Comparison of ENCODE assay signal across 15 cellular contexts in genomic region chr6:34484391-34484790, GRCh38. TPM values are rescaled to one million over a fixed set of nuclear protein-coding genes. Genes with fewer than 3 reads are reported as not detected.
DNase-seq lines count a peak whose midpoint lies in the region; ATAC-seq and TF ChIP-seq lines count a peak whose summit lies in the region.
"Had no signal": no experiment of that assay in that cellular context is flagged by ENCODE, and none has a peak within 500 bp of the region (broad histone marks: within the 10 kb centered on the region; RNA-seq: fewer than 3 reads in every experiment).

No MANE protein-coding gene starts in this region.

- ATAC-seq in RWPE2 (ENCODE audit: low read depth), result peak; percentile 5; the same call in 1 of the 3 replicates
- no peak for ATAC-seq in central memory CD8-positive, alpha-beta T cell (replicated peaks; ENCODE audit: extremely low read depth, poor library complexity, severe bottlenecking)
- no peak for ATAC-seq in GM21576 (IDR thresholded peaks at IDR 0.05; ENCODE audit: unreplicated experiment)
- ATAC-seq in HG03097 (IDR thresholded peaks at IDR 0.05; ENCODE audit: low FRiP score, unreplicated experiment), result no peak

- TF ChIP-seq CTCF in mammary epithelial cell (conservative IDR thresholded peaks at IDR 0.05 in 1 of 2, IDR thresholded peaks at IDR 0.05 in 1 of 2; ENCODE audit: extremely low read depth in 1 of 2, insufficient read depth in 1 of 2, low read depth in 1 of 2, low read length in 2 of 2) (no peak), breast epithelium (IDR thresholded peaks at IDR 0.05) (no peak), RWPE2 (IDR thresholded peaks at IDR 0.05; ENCODE audit: poor library complexity, severe bottlenecking) (no peak), type B pancreatic cell (conservative IDR thresholded peaks at IDR 0.05) (no peak)

- no peaks in the 10 kb centered on the region for H3K9me3 Mint-ChIP-seq in central memory CD8-positive, alpha-beta T cell
- no peaks in the 10 kb centered on the region for H3K9me3 Mint-ChIP-seq in type B pancreatic cell
- H3K9me3 Mint-ChIP-seq: H9 had no signal

- no peaks in the 10 kb centered on the region for H3K79me2 ChIP-seq in mammary epithelial cell (ENCODE audit: insufficient read depth, low read length)

- in situ Hi-C loops in mammary epithelial cell (cut with MboI; ENCODE audit: low sequenced_read_pairs in 2 of 2), result no loop called here

- H3K27me3 ChIP-seq in mammary epithelial cell (ENCODE audit: insufficient read depth, low read length) (no peaks in the 10 kb centered on the region), breast epithelium (no peaks in the 10 kb centered on the region), RWPE2 (ENCODE audit: insufficient read depth, poor library complexity, severe bottlenecking) (no peaks in the 10 kb centered on the region)

- 38% methylated on average over 1 of the region's 1 CpG for WGBS in mammary epithelial cell (ENCODE audit: low coverage, missing lambda C conversion rate)

- H3K9me3 ChIP-seq in mammary epithelial cell (replicated peaks; ENCODE audit: insufficient read depth, low read length) (no peaks in the 10 kb centered on the region), breast epithelium (no peaks in the 10 kb centered on the region), RWPE2 (ENCODE audit: severe bottlenecking) (no peaks in the 10 kb centered on the region)
- H3K9me3 ChIP-seq: esophagus muscularis mucosa had no signal

- CTCF ChIA-PET in mammary epithelial cell (lab: Charles Lee; ENCODE audit: low non-redundant PET), result no interaction called here

- H3K4me3 ChIP-seq in mammary epithelial cell (replicated peaks in 1 of 3; ENCODE audit: insufficient read depth in 1 of 3, low read depth in 2 of 3, low read length in 3 of 3) (no peak overlapping the region), breast epithelium (no peak overlapping the region), RWPE2 (ENCODE audit: severe bottlenecking) (no peak overlapping the region)
- H3K4me3 ChIP-seq: esophagus muscularis mucosa had no signal

- no TSS peak for BruUV-seq in mammary epithelial cell (replicated peaks; lab: Mats Ljungman, UMichigan)

- H3K27ac ChIP-seq in mammary epithelial cell (ENCODE audit: insufficient read depth, low read depth, low read length) (no peak overlapping the region), breast epithelium (no peak overlapping the region), RWPE2 (ENCODE audit: poor library complexity, severe bottlenecking) (no peak overlapping the region)
- H3K27ac ChIP-seq: esophagus muscularis mucosa, RWPE1 had no signal

- H3K36me3 ChIP-seq in mammary epithelial cell (ENCODE audit: insufficient read depth, low read length), result no peaks in the 10 kb centered on the region
- H3K36me3 ChIP-seq in breast epithelium, result no peaks in the 10 kb centered on the region
- no peaks in the 10 kb centered on the region for H3K36me3 ChIP-seq in RWPE2 (ENCODE audit: low read depth)
- H3K36me3 ChIP-seq: esophagus muscularis mucosa had no signal

- H3K27ac Mint-ChIP-seq in central memory CD8-positive, alpha-beta T cell (ENCODE audit: low read depth), result peak overlapping the region; percentile 98
- peak overlapping the region; percentile 78 for H3K27ac Mint-ChIP-seq in type B pancreatic cell

- no peaks in the 10 kb centered on the region for H3K27me3 Mint-ChIP-seq in central memory CD8-positive, alpha-beta T cell
- no peaks in the 10 kb centered on the region for H3K27me3 Mint-ChIP-seq in type B pancreatic cell

- H3K4me3 Mint-ChIP-seq in central memory CD8-positive, alpha-beta T cell, result peak overlapping the region; percentile 83
- H3K4me3 Mint-ChIP-seq in type B pancreatic cell, result no peak overlapping the region

- DNase-seq in mammary epithelial cell (peak; percentile 9), breast epithelium (ENCODE audit: low spot score in 2 of 2) (no peak), RWPE2 (ENCODE audit: low spot score) (no peak), type B pancreatic cell (ENCODE audit: extremely low spot score, unreplicated experiment) (no peak), NK-92 (lab: John Stamatoyannopoulos, UW; ENCODE audit: unreplicated experiment) (no peak)
- no peak for DNase-seq in central memory CD8-positive, alpha-beta T cell (ENCODE audit: low spot score in 2 of 2)
- DNase-seq: H9, NCI-H1105, occipital lobe, retina had no signal

- dilution Hi-C loops in mammary epithelial cell (cut with HindIII; ENCODE audit: low sequenced_read_pairs), result no loop called here

- no peak for TF ChIP-seq POLR2A in breast epithelium (IDR thresholded peaks at IDR 0.05)

- intact Hi-C loops in mammary epithelial cell (cut with micrococcal nuclease), result no loop called here
- intact Hi-C loops in breast epithelium (cut with DNase I; ENCODE audit: low total_unique reads), result no loop called here

- peaks cover 47% of the 10 kb centered on the region for H3K4me1 Mint-ChIP-seq in central memory CD8-positive, alpha-beta T cell
- H3K4me1 Mint-ChIP-seq in type B pancreatic cell (ENCODE audit: unreplicated experiment), result peaks cover 6% of the 10 kb centered on the region

- no peaks in the 10 kb centered on the region for H4K20me1 ChIP-seq in mammary epithelial cell (ENCODE audit: insufficient read depth, low read length)

- no peak overlapping the region for H3K4me2 ChIP-seq in mammary epithelial cell (ENCODE audit: insufficient read depth, low read depth, low read length)

- H2AFZ ChIP-seq in mammary epithelial cell (ENCODE audit: low read depth, low read length), result no peak overlapping the region

- H3K9ac ChIP-seq in mammary epithelial cell (ENCODE audit: insufficient read depth, low read length), result no peak overlapping the region

- peaks cover 4% of the 10 kb centered on the region for H3K36me3 Mint-ChIP-seq in central memory CD8-positive, alpha-beta T cell (ENCODE audit: insufficient read depth)
- H3K36me3 Mint-ChIP-seq in type B pancreatic cell, result no peaks in the 10 kb centered on the region

- H3K4me1 ChIP-seq in mammary epithelial cell (ENCODE audit: insufficient read depth, low read length) (peaks cover 7% of the 10 kb centered on the region), breast epithelium (no peaks in the 10 kb centered on the region), RWPE2 (ENCODE audit: insufficient read depth, poor library complexity, severe bottlenecking) (peaks cover 12% of the 10 kb centered on the region)
- H3K4me1 ChIP-seq: esophagus muscularis mucosa had no signal

RNA-seq across cellular contexts. Expression of gene PACSIN1, which starts 18.5 kb away (rescaled TPM):
- total RNA-seq in mammary epithelial cell (not detected), breast epithelium (under 1 TPM in 2 of 3 donors, not detected in 1; 0.29 to 0.33 TPM), type B pancreatic cell (ENCODE audit: low replicate concordance) (3.4 and 12.5 TPM in 2 replicates)
- 0.02 TPM for polyA plus RNA-seq in mammary epithelial cell
- polyA minus RNA-seq in mammary epithelial cell, result not detected
- total RNA-seq: lung microvascular endothelial cell had no signal

RNA-seq across cellular contexts. Expression of gene RPS10, which starts 58.5 kb away (rescaled TPM):
- total RNA-seq in mammary epithelial cell, result 1,000 to 10,000 TPM; 1,172 to 2,003 TPM
- polyA plus RNA-seq in mammary epithelial cell, result 4,560 TPM
- polyA minus RNA-seq in mammary epithelial cell, result 1,685 TPM
- total RNA-seq in breast epithelium, result 1,000 to 10,000 TPM; 2,573 to 5,786 (median 4,399) TPM
- total RNA-seq in type B pancreatic cell (ENCODE audit: low replicate concordance), result 1,583 and 1,590 TPM in 2 replicates
